Comparison of ENCODE assay signal across 19 cellular contexts in the genomic region with DNA sequence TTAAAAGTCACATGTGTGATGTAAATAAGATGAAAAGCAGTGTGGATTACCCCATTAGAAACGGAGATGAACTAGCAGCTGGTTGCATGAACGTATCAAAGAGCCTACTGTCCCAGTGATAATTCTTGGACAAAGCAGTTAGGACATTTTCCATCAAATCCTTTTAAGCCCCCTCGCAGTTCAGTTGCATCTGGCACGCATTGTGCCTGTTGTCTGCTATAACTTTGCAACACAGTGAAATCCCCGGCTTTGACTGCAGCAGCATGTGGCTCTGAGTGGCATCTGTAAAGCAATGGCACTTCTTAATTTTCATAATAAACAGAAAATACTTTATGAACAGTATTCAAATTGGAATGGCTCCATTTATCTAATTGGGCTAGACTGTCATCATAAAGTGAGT.
A peak's percentile ranks its signal among the peaks of the same experiment; 100 is the strongest.
DNase-seq lines count a peak whose midpoint lies in the region; ATAC-seq and TF ChIP-seq lines count a peak whose summit lies in the region.
"Had no signal": no experiment of that assay in that cellular context is flagged by ENCODE, and none has a peak within 500 bp of the region (broad histone marks: within the 10 kb centered on the region; RNA-seq: fewer than 3 reads in every experiment).

No MANE protein-coding gene starts in this region.

- H3K27ac ChIP-seq in WERI-Rb-1 (no peak overlapping the region), osteoblast (ENCODE audit: low read depth, low read length) (no peak overlapping the region)
- H3K27ac ChIP-seq: BLaER1 treated with 17β-estradiol and CSF1 and Interleukin-3, amounts not matched to agents 10 nM and 100 nM; RWPE1 had no signal

- H3K27me3 ChIP-seq in WERI-Rb-1 (ENCODE audit: insufficient read depth, low read depth, severe bottlenecking): no peaks in the 10 kb centered on the region
- H3K27me3 ChIP-seq in osteoblast (ENCODE audit: insufficient read depth, low read length): no peaks in the 10 kb centered on the region
- H3K27me3 ChIP-seq: BLaER1 treated with 17β-estradiol and CSF1 and Interleukin-3, amounts not matched to agents 10 nM and 100 nM had no signal

- peaks cover 7% of the 10 kb centered on the region for H3K79me2 ChIP-seq in osteoblast (ENCODE audit: insufficient read depth, low read length)

- peaks cover 22% of the 10 kb centered on the region for H4K20me1 ChIP-seq in osteoblast (ENCODE audit: insufficient read depth, low read length)
- H4K20me1 ChIP-seq: BLaER1 treated with 17β-estradiol and CSF1 and Interleukin-3, amounts not matched to agents 10 nM and 100 nM had no signal

- DNase-seq in NCI-H1048 (lab: John Stamatoyannopoulos, UW): peak; percentile 31
- DNase-seq in WERI-Rb-1: peak; percentile 57
- peak; percentile 45 for DNase-seq in foreskin melanocyte
- peak; percentile 13 for DNase-seq in osteoblast (ENCODE audit: insufficient read length, low spot score, missing footprints)
- no peak for DNase-seq in NCI-H2171 (lab: John Stamatoyannopoulos, UW)
- DNase-seq in T-helper 2 cell: no peak
- DNase-seq: CD8-positive, alpha-beta memory T cell; DMS79 treated with DMSO at 0.1 percent for 48 hours; GOT3; KG1; NCI-H1436 treated with DMSO at 0.1 percent for 48 hours; NCI-H2081 treated with DMSO at 0.1 percent for 48 hours; NCI-H510A treated with DMSO at 0.1 percent for 48 hours; NK-92 treated with Interleukin-12 subunit alpha and Interleukin-12 subunit beta, amount 100 ng/mL, for 24 hours had no signal

- H3K4me2 ChIP-seq in osteoblast (ENCODE audit: insufficient read depth, low read length): no peak overlapping the region
- H3K4me2 ChIP-seq: BLaER1 treated with 17β-estradiol and CSF1 and Interleukin-3, amounts not matched to agents 10 nM and 100 nM had no signal

- H3K4me3 ChIP-seq in WERI-Rb-1 (ENCODE audit: low read depth, low read length) (no peak overlapping the region), osteoblast (ENCODE audit: insufficient read depth, low read length) (no peak overlapping the region)
- H3K4me3 ChIP-seq: BLaER1 treated with 17β-estradiol and CSF1 and Interleukin-3, amounts not matched to agents 10 nM and 100 nM had no signal

- H2AFZ ChIP-seq in osteoblast (ENCODE audit: low read length): no peak overlapping the region

- H3K9me3 ChIP-seq in WERI-Rb-1 (ENCODE audit: severe bottlenecking) (no peaks in the 10 kb centered on the region), osteoblast (ENCODE audit: low read depth, low read length) (no peaks in the 10 kb centered on the region)
- H3K9me3 ChIP-seq: BLaER1 treated with 17β-estradiol and CSF1 and Interleukin-3, amounts not matched to agents 10 nM and 100 nM had no signal

- TF ChIP-seq CTCF in WERI-Rb-1 (IDR thresholded peaks at IDR 0.05; ENCODE audit: low read depth, low read length): no peak
- no peak for TF ChIP-seq CTCF in osteoblast (IDR thresholded peaks at IDR 0.05; ENCODE audit: extremely low read depth, low read depth, low read length)

- H3K4me1 ChIP-seq in osteoblast (ENCODE audit: insufficient read depth, low read length): no peaks in the 10 kb centered on the region
- H3K4me1 ChIP-seq: BLaER1 treated with 17β-estradiol and CSF1 and Interleukin-3, amounts not matched to agents 10 nM and 100 nM had no signal

- ATAC-seq in HG03521 (IDR thresholded peaks at IDR 0.05; ENCODE audit: unreplicated experiment): no peak
- no peak for ATAC-seq in GM21423 (IDR thresholded peaks at IDR 0.05; ENCODE audit: unreplicated experiment)
- ATAC-seq: HepG2 had no signal

- no peaks in the 10 kb centered on the region for H3K36me3 ChIP-seq in WERI-Rb-1
- H3K36me3 ChIP-seq in osteoblast (ENCODE audit: insufficient read depth, low read length): no peaks in the 10 kb centered on the region
- H3K36me3 ChIP-seq: BLaER1 treated with 17β-estradiol and CSF1 and Interleukin-3, amounts not matched to agents 10 nM and 100 nM had no signal

Comparison
In these comparisons a context has a peak if more than half of its experiments do, and no peak if none do; other contexts are left out.
1. DNase-seq: peak in NCI-H1048 (single experiment), WERI-Rb-1 (single experiment), foreskin melanocyte (single experiment) and osteoblast (single experiment); none in NCI-H2171 (single experiment) and T-helper 2 cell (0 of 5).